Comparison of ENCODE assay signal across 18 cellular contexts in genomic region chr9:13002740-13003139, GRCh38.
"Had no signal": no experiment of that assay in that cellular context is flagged by ENCODE, and none has a peak within 500 bp of the region (broad histone marks: within the 10 kb centered on the region; RNA-seq: fewer than 3 reads in every experiment).

No MANE protein-coding gene starts in this region.

- FAIRE-seq: frontal cortex had no signal

- DNase-seq: activated CD4-positive, alpha-beta T cell treated with anti-CD3 and anti-CD28 coated beads for 36 hours; activated CD4-positive, alpha-beta T cell treated with anti-CD3 and anti-CD28 coated beads, Interleukin-2, amount 50 U/mL, for 48 hours; activated gamma-delta T cell treated with Interleukin-2 at 50 U/mL for 16 hours; activated T-cell treated with anti-CD3 and anti-CD28 coated beads for 4 hours; adrenal gland; effector memory CD8-positive, alpha-beta T cell; mucosa of descending colon; naive thymus-derived CD4-positive, alpha-beta T cell; psoas muscle; sigmoid colon; spleen; stimulated activated CD8-positive, alpha-beta memory T cell treated with anti-CD3 and anti-CD28 coated beads, Interleukin-4, amount 100 ng/mL, for 48 hours; stimulated activated naive CD4-positive, alpha-beta T cell; thyroid gland had no signal

- ATAC-seq: activated CD4-positive, alpha-beta T cell treated with anti-CD3 and anti-CD28 coated beads for 36 hours; activated naive CD4-positive, alpha-beta T cell treated with anti-CD3 and anti-CD28 coated beads, Interleukin-2, amount 50 U/mL, for 72 hours; effector memory CD8-positive, alpha-beta T cell; mucosa of descending colon; naive thymus-derived CD4-positive, alpha-beta T cell; psoas muscle; WTC11 had no signal

- H3K4me3 ChIP-seq: adrenal gland, cardiac muscle cell, mucosa of descending colon, psoas muscle, sigmoid colon, thyroid gland had no signal

- H3K36me3 ChIP-seq: adrenal gland, cardiac muscle cell, sigmoid colon, spleen, thyroid gland had no signal

- H3K27me3 ChIP-seq: adrenal gland, cardiac muscle cell, sigmoid colon, spleen, thyroid gland had no signal
